16 cellular contexts compared by ENCODE assay signal in the genomic region with DNA sequence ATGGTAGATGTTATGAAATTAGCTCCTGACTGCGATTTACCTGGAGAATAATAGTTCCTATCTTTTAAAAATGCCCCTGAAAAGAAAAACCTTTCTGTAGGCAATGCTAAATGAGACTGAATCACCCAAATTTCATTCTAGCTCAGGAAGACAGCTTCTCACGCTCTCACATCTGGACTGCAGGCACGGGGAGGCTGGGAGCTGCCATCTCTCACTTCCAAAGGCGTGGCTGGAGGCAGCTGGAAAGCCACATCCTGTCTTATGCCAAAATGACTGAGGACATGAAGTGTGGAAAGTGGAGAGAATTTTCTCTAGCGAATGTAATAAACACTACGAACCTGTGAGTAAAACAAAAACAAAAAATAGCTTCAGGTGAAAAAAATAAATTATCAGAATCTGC. TPM values are rescaled to one million over a fixed set of nuclear protein-coding genes. Genes with fewer than 3 reads are reported as not detected.
DNase-seq lines count a peak whose midpoint lies in the region; TF ChIP-seq lines count a peak whose summit lies in the region.
"Had no signal": no experiment of that assay in that cellular context is flagged by ENCODE, and none has a peak within 500 bp of the region (broad histone marks: within the 10 kb centered on the region; RNA-seq: fewer than 3 reads in every experiment).

No MANE protein-coding gene starts in this region.

- no peaks in the 10 kb centered on the region for H3K9me2 ChIP-seq in GM23248 (ENCODE audit: insufficient read depth)

- peaks cover 55% of the 10 kb centered on the region for H3K4me1 ChIP-seq in GM23248 (ENCODE audit: insufficient read depth)

- peak overlapping the region; percentile 66 for H3K4me2 ChIP-seq in GM23248 (ENCODE audit: unreplicated experiment)

- no peaks in the 10 kb centered on the region for H3K9me3 ChIP-seq in GM23248 (ENCODE audit: low read depth)
- H3K9me3 ChIP-seq: colonic mucosa, esophagus muscularis mucosa had no signal

- TF ChIP-seq CTCF in foreskin fibroblast (IDR thresholded peaks at IDR 0.05; ENCODE audit: low read depth, low read length): no peak

- H3K27me3 ChIP-seq in GM23248 (replicated peaks; ENCODE audit: insufficient read depth): no peaks in the 10 kb centered on the region
- H3K27me3 ChIP-seq: colonic mucosa, esophagus muscularis mucosa had no signal

- in situ Hi-C loops in GM23248 (cut with MboI): no loop called here

- H3K79me2 ChIP-seq in GM23248 (ENCODE audit: insufficient read depth): no peaks in the 10 kb centered on the region

- H3K9ac ChIP-seq in GM23248: peak overlapping the region; percentile 61

- H2AFZ ChIP-seq in GM23248: no peak overlapping the region

- peak overlapping the region; percentile 28 for H3K4me3 ChIP-seq in GM23248
- no peak overlapping the region for H3K4me3 ChIP-seq in foreskin fibroblast (ENCODE audit: low read depth in 1 of 2, low read length in 2 of 2)
- no peak overlapping the region for H3K4me3 ChIP-seq in skeletal muscle cell (ENCODE audit: low read depth, low read length)
- H3K4me3 ChIP-seq: colonic mucosa, esophagus muscularis mucosa had no signal

- peaks cover 35% of the 10 kb centered on the region for H3F3A ChIP-seq in GM23248 (ENCODE audit: insufficient read depth)

- WGBS in GM23248 (ENCODE audit: low coverage in 1 of 2, low lambda C conversion rate in 2 of 2, missing lambda C conversion rate in 2 of 2), 2 experiments: 1 to 5% methylated on average over 6 of the region's 6 CpGs

- H4K20me1 ChIP-seq in GM23248 (ENCODE audit: insufficient read depth): no peaks in the 10 kb centered on the region

- H3K36me3 ChIP-seq in GM23248 (ENCODE audit: low read depth): no peaks in the 10 kb centered on the region
- H3K36me3 ChIP-seq: colonic mucosa, esophagus muscularis mucosa, WERI-Rb-1 had no signal

- H3K27ac ChIP-seq in GM23248: peak overlapping the region; percentile 85
- H3K27ac ChIP-seq: colonic mucosa, esophagus muscularis mucosa, WERI-Rb-1 had no signal

- DNase-seq in GM23248 (peak; percentile 96), SK-N-DZ (ENCODE audit: low spot score) (peak; percentile 22), foreskin fibroblast (peak; percentile 85 to 93), skeletal muscle cell (ENCODE audit: low read depth) (peak; percentile 64), pons (ENCODE audit: low spot score) (no peak), NCI-H128 (lab: John Stamatoyannopoulos, UW; ENCODE audit: unreplicated experiment) (no peak), HK-2 (ENCODE audit: unreplicated experiment) (no peak)
- DNase-seq: colonic mucosa; DMS79 treated with DMSO at 0.1 percent for 48 hours; NCI-H1436; NCI-H526 treated with DMSO at 0.1 percent for 48 hours; SHP77; stimulated activated CD4-positive, alpha-beta T cell treated with anti-CD3 and anti-CD28 coated beads, Interleukin-4, amount 100 ng/mL, for 4 hours; stimulated activated naive B cell treated with anti-CD40 and anti-IgM and Interleukin-4, amounts not matched to agents 10 μg/mL and 1 μg/mL and 100 μg/mL, for 72 hours; WERI-Rb-1 had no signal

RNA-seq across cellular contexts. Expression of a gene that starts 58.0 kb away (rescaled TPM):
- total RNA-seq in GM23248 (2014; rRNA removed; shearing (Covaris generic)): 73.9 and 85.8 TPM in 2 replicates
- 95.6 and 99.3 TPM in 2 replicates for polyA plus RNA-seq in GM23248 (2016; fragmentation: Nextera tagmentation; extraction: Ambion mirVana)
- polyA plus RNA-seq in SK-N-DZ (2014; cell fraction: cytosol; rRNA removed): 8.7 and 11.0 TPM in 2 replicates
- 6.1 and 7.5 TPM in 2 replicates for polyA plus RNA-seq in SK-N-DZ (2014; cell fraction: nucleus; rRNA removed)

Comparison
In these comparisons a context has a peak if more than half of its experiments do, and no peak if none do; other contexts are left out.
1. DNase-seq: peak in GM23248 (single experiment), SK-N-DZ (single experiment), foreskin fibroblast (2 of 2) and skeletal muscle cell (single experiment); none in pons (single experiment), NCI-H128 (single experiment) and HK-2 (single experiment).